Comparison of ENCODE assay signal across 24 cellular contexts in genomic region chr17:82085031-82085861, GRCh38.
"Had no signal": no experiment of that assay in that cellular context is flagged by ENCODE, and none has a peak within 500 bp of the region (broad histone marks: within the 10 kb centered on the region; RNA-seq: fewer than 3 reads in every experiment).

No MANE protein-coding gene starts in this region.

- DNase-seq: colonic mucosa; effector CD8-positive, alpha-beta T cell; endodermal cell; foreskin fibroblast; gastrocnemius medialis; left lung; lower lobe of right lung; nephron progenitor cell; occipital lobe; posterior cingulate gyrus; retina; small intestine; stimulated activated CD4-positive, alpha-beta T cell treated with anti-CD3 and anti-CD28 coated beads, Interleukin-15, amount 100 ng/mL, for 24 hours; stimulated activated CD4-positive, alpha-beta T cell treated with anti-CD3 and anti-CD28 coated beads, Interleukin-2, amount 100 ng/mL, for 48 hours; stimulated activated naive B cell treated with anti-CD40 and anti-IgM and Interleukin-4, amounts not matched to agents 10 μg/mL and 1 μg/mL and 100 μg/mL, for 72 hours; transverse colon had no signal

- H3K4me3 ChIP-seq: colonic mucosa, gastrocnemius medialis, left lung, lower lobe of right lung, ovary, right lobe of liver, suprapubic skin, transverse colon, vagina had no signal

- H3K27me3 ChIP-seq: colonic mucosa, gastrocnemius medialis, left lung, ovary, right lobe of liver, suprapubic skin, transverse colon, vagina had no signal

- H3K27ac ChIP-seq: colonic mucosa, epithelial cell of prostate, gastrocnemius medialis, left lung, lower lobe of right lung, ovary, right lobe of liver, suprapubic skin, transverse colon, vagina had no signal

- H3K4me1 ChIP-seq: colonic mucosa, gastrocnemius medialis, left lung, lower lobe of right lung, right lobe of liver, suprapubic skin, transverse colon, vagina had no signal

- ATAC-seq: esophagus mucosa; gastrocnemius medialis; left lung; lower lobe of right lung; naive thymus-derived CD8-positive, alpha-beta T cell; stimulated activated naive B cell treated with anti-CD40 and anti-IgM and Interleukin-4, amounts not matched to agents 10 μg/mL and 1 μg/mL and 100 μg/mL, for 72 hours had no signal

- H3K36me3 ChIP-seq: ovary had no signal

- FAIRE-seq: keratinocyte, small intestine had no signal

- H3K9me3 ChIP-seq: colonic mucosa, gastrocnemius medialis, left lung, lower lobe of right lung, ovary, right lobe of liver, suprapubic skin, transverse colon, vagina had no signal
